In genomic region chr1:109164538-109164937, GRCh38 we compare ENCODE assay signal across 14 cellular contexts. TPM values are rescaled to one million over a fixed set of nuclear protein-coding genes. Genes with fewer than 3 reads are reported as not detected.
DNase-seq lines count a peak whose midpoint lies in the region; ATAC-seq, FAIRE-seq and TF ChIP-seq lines count a peak whose summit lies in the region.
"Had no signal": no experiment of that assay in that cellular context is flagged by ENCODE, and none has a peak within 500 bp of the region (broad histone marks: within the 10 kb centered on the region; RNA-seq: fewer than 3 reads in every experiment).

No MANE protein-coding gene starts in this region.

- H3K9ac ChIP-seq in OCI-LY1 (ENCODE audit: low read length) (no peak overlapping the region), trophoblast cell (ENCODE audit: low read length) (no peak overlapping the region)

- H3K36me3 ChIP-seq in OCI-LY1 (ENCODE audit: insufficient read depth, low read length) (peaks cover 13% of the 10 kb centered on the region; the same call in 1 of the 2 replicates), trophoblast cell (ENCODE audit: control insufficient read depth in 1 of 2, insufficient read depth in 2 of 2, low read length in 2 of 2) (no peaks in the 10 kb centered on the region)

- peak overlapping the region; percentile 21 for H4K91ac ChIP-seq in trophoblast cell (ENCODE audit: low read depth, low read length)

- H3K36me3 Mint-ChIP-seq in memory B cell = peaks cover 2% of the 10 kb centered on the region

- H3K9me3 ChIP-seq in OCI-LY1 (ENCODE audit: low read length) (no peaks in the 10 kb centered on the region), trophoblast cell (ENCODE audit: insufficient read depth, low read depth, low read length) (no peaks in the 10 kb centered on the region)
- H3K9me3 ChIP-seq: A549 had no signal

- H3K4me2 ChIP-seq in OCI-LY1 (ENCODE audit: low read length) (no peak overlapping the region), trophoblast cell (ENCODE audit: low read length) (no peak overlapping the region)
- H3K4me2 ChIP-seq: A549 had no signal

- no peaks in the 10 kb centered on the region; the same call in 1 of the 2 replicates for H3F3A ChIP-seq in OCI-LY1 (ENCODE audit: insufficient read depth, low read length)

- H3K79me1 ChIP-seq in trophoblast cell (ENCODE audit: low read length) = peaks cover 7% of the 10 kb centered on the region

- no peaks in the 10 kb centered on the region for H3K27me3 ChIP-seq in OCI-LY1 (ENCODE audit: insufficient read depth, low read length)
- H3K27me3 ChIP-seq in trophoblast cell (ENCODE audit: insufficient read depth, low read length) = no peaks in the 10 kb centered on the region

- peaks cover 3% of the 10 kb centered on the region for H3K27me3 Mint-ChIP-seq in memory B cell
- H3K27me3 Mint-ChIP-seq: CD4-positive, CD25-positive, alpha-beta regulatory T cell had no signal

- POLR2A ChIA-PET in RWPE1 (lab: Yijun Ruan, JAX; ENCODE audit: low non-redundant PET) = no interaction called here

- H3K27ac ChIP-seq in OCI-LY1 (ENCODE audit: low read depth, low read length, poor library complexity, severe bottlenecking) (peak overlapping the region; percentile 51), trophoblast cell (ENCODE audit: low read depth, low read length) (no peak overlapping the region), RWPE1 (no peak overlapping the region)
- H3K27ac ChIP-seq: A549 had no signal

- H3K79me2 ChIP-seq in OCI-LY1 (ENCODE audit: insufficient read depth, low read length) (no peaks in the 10 kb centered on the region), trophoblast cell (ENCODE audit: control insufficient read depth, insufficient read depth, low read length, poor library complexity) (no peaks in the 10 kb centered on the region)

- H3K9me2 ChIP-seq in OCI-LY1 (ENCODE audit: low read depth, low read length) = no peaks in the 10 kb centered on the region

- no peaks in the 10 kb centered on the region for H3K9me3 Mint-ChIP-seq in memory B cell

- no peaks in the 10 kb centered on the region for H4K20me1 ChIP-seq in OCI-LY1 (ENCODE audit: insufficient read depth, low read length)

- no peak overlapping the region for H2AK5ac ChIP-seq in trophoblast cell (ENCODE audit: low read length)

- H2BK120ac ChIP-seq in trophoblast cell (ENCODE audit: insufficient read depth, low read length, poor library complexity) = no peak overlapping the region

- H2BK12ac ChIP-seq in trophoblast cell (ENCODE audit: low read length) = peak overlapping the region; percentile 10

- no peak overlapping the region for H3K4me3 ChIP-seq in OCI-LY1 (ENCODE audit: low read depth, low read length, poor library complexity, severe bottlenecking)
- H3K4me3 ChIP-seq in trophoblast cell (ENCODE audit: low read depth, low read length) = no peak overlapping the region
- H3K4me3 ChIP-seq: A549 had no signal

- DNase-seq in memory B cell (ENCODE audit: low spot score in 2 of 2) (no peak), trophoblast cell (no peak), Ammon's horn (ENCODE audit: low spot score) (no peak), frontal cortex (ENCODE audit: low spot score in 2 of 2) (no peak), RWPE1 (ENCODE audit: low spot score) (no peak), erythroblast (lab: John Stamatoyannopoulos, UW) (no peak)
- DNase-seq: CD4-positive, CD25-positive, alpha-beta regulatory T cell; DMS53; GF-D8 had no signal

- peaks cover 37% of the 10 kb centered on the region for H3K4me1 ChIP-seq in OCI-LY1 (ENCODE audit: insufficient read depth, low read length, severe bottlenecking)
- peaks cover 14 to 20% of the 10 kb centered on the region in 2 experiments for H3K4me1 ChIP-seq in trophoblast cell (ENCODE audit: control insufficient read depth in 1 of 2, insufficient read depth in 2 of 2, low read length in 2 of 2)

- no peak overlapping the region for H3K14ac ChIP-seq in trophoblast cell (ENCODE audit: low read length)

- H3K18ac ChIP-seq in trophoblast cell (ENCODE audit: low read length) = no peak overlapping the region

- H4K8ac ChIP-seq in trophoblast cell (ENCODE audit: low read depth, low read length) = no peak overlapping the region

- no peak overlapping the region for H3K27ac Mint-ChIP-seq in memory B cell
- H3K27ac Mint-ChIP-seq: CD4-positive, CD25-positive, alpha-beta regulatory T cell had no signal

- FAIRE-seq in frontal cortex (lab: Jason Lieb, UNC) = no peak
- FAIRE-seq: A549, GM18507, H54 had no signal

- peaks cover 18% of the 10 kb centered on the region for H3K4me1 Mint-ChIP-seq in memory B cell

- no peak overlapping the region for H3K4ac ChIP-seq in trophoblast cell (ENCODE audit: low read depth, low read length)

- H3K23ac ChIP-seq in trophoblast cell (ENCODE audit: low read length) = no peak overlapping the region

- no peak overlapping the region for H2BK5ac ChIP-seq in trophoblast cell (ENCODE audit: low read depth, low read length, poor library complexity)

- no peak overlapping the region for H2AFZ ChIP-seq in OCI-LY1 (ENCODE audit: low read length)
- no peak overlapping the region for H2AFZ ChIP-seq in trophoblast cell (ENCODE audit: insufficient read depth, low read length, poor library complexity)

- TF ChIP-seq POLR2A in erythroblast (IDR thresholded peaks at IDR 0.05; ENCODE audit: low read length) = no peak

- H3K4me3 Mint-ChIP-seq in memory B cell = peak overlapping the region; percentile 25

- WGBS in trophoblast cell (ENCODE audit: extremely low coverage, insufficient coverage, insufficient read length) = no CpG with 5 or more reads among the region's 8 CpGs

- ATAC-seq in memory B cell (ENCODE audit: low read depth) = no peak
- ATAC-seq: A549, HCT116 had no signal

- no peak overlapping the region for H4K12ac ChIP-seq in trophoblast cell (ENCODE audit: low read depth, low read length)

- no peak for TF ChIP-seq CTCF in OCI-LY1 (IDR thresholded peaks at IDR 0.05; ENCODE audit: low read length)
- TF ChIP-seq CTCF in RWPE1 (conservative IDR thresholded peaks at IDR 0.05; ENCODE audit: low read depth) = no peak

- CTCF ChIA-PET in RWPE1 (lab: Yijun Ruan, JAX) = interaction anchor here (0.5 kb wide), 1 partner anchor 658 kb away, joined by 3 read pairs; no protein-coding TSS in a partner anchor

RNA-seq across cellular contexts. Expression of gene SARS1, which starts 49.2 kb away (rescaled TPM):
- polyA plus RNA-seq in trophoblast cell (2013) = 192 and 196 TPM in 2 replicates
- 162 TPM for total RNA-seq in frontal cortex

RNA-seq across cellular contexts. Expression of gene ELAPOR1, which starts 50.6 kb away (rescaled TPM):
- polyA plus RNA-seq in trophoblast cell (2013) = 0.34 and 0.44 TPM in 2 replicates
- total RNA-seq in frontal cortex = 15.9 TPM
